In genomic region chr14:71373773-71374172, GRCh38 we compare ENCODE assay signal across 30 cellular contexts. TPM values are rescaled to one million over a fixed set of nuclear protein-coding genes. Genes with fewer than 3 reads are reported as not detected.
DNase-seq lines count a peak whose midpoint lies in the region; ATAC-seq, FAIRE-seq and TF ChIP-seq lines count a peak whose summit lies in the region.
"Had no signal": no experiment of that assay in that cellular context is flagged by ENCODE, and none has a peak within 500 bp of the region (broad histone marks: within the 10 kb centered on the region; RNA-seq: fewer than 3 reads in every experiment).

No MANE protein-coding gene starts in this region.

- H3K4me1 ChIP-seq in ACC112 (ENCODE audit: control insufficient read depth, insufficient read depth, low read length, unreplicated experiment) = peaks cover 30% of the 10 kb centered on the region
- peaks cover 14% of the 10 kb centered on the region for H3K4me1 ChIP-seq in Caco-2
- H3K4me1 ChIP-seq: psoas muscle had no signal

- H3K4me1 Mint-ChIP-seq in CD14-positive monocyte (peaks cover 34% of the 10 kb centered on the region), naive B cell (peaks cover 31 to 61% (median 43%) of the 10 kb centered on the region in 3 donors), Caco-2 (ENCODE audit: low read depth, unreplicated experiment) (peaks cover 9% of the 10 kb centered on the region)
- H3K4me1 Mint-ChIP-seq in activated T-helper 2 cell treated with anti-CD3 and anti-CD28 coated beads, Interferon-gamma antibody, Interleukin-2, Interleukin-4, amounts not matched to agents 10 μg/mL and 5 μg/mL and 100 μg/mL, durations not matched to agents 14 hours and 24 hours and 36 hours (ENCODE audit: low read depth) = peaks cover 38% of the 10 kb centered on the region

- no TSS peak for BruUV-seq in Caco-2 (replicated peaks; lab: Mats Ljungman, UMichigan)

- CTCF ChIA-PET in Caco-2 (lab: Charles Lee) = no interaction called here

- DNase-seq in CD14-positive monocyte (ENCODE audit: low spot score) (no peak), naive B cell (no peak), GM12891 (ENCODE audit: insufficient read length, low spot score) (no peak), left ventricle myocardium superior (no peak), Caco-2 (no peak)
- no peak for DNase-seq in activated T-helper 2 cell treated with anti-CD3 and anti-CD28 coated beads, Interferon-gamma antibody, Interleukin-2, Interleukin-4, amounts not matched to agents 10 μg/mL and 5 μg/mL and 100 μg/mL, durations not matched to agents 14 hours and 24 hours and 36 hours (ENCODE audit: low spot score)
- DNase-seq: activated CD4-positive, alpha-beta T cell treated with anti-CD3 and anti-CD28 coated beads, Interleukin-2, amount 10 ng/mL, durations not matched to agents 7 days and 5 days; activated naive CD4-positive, alpha-beta T cell treated with anti-CD3 and anti-CD28 coated beads, Interleukin-2, amount 10 ng/mL, durations not matched to agents 7 days and 5 days; aorta; Calu3; colonic mucosa; DMS79 treated with DMSO at 0.1 percent for 48 hours; effector CD8-positive, alpha-beta T cell; erythroblast; GDM1; glutamatergic neuron; left lung; NCI-H2107; NCI-H446; psoas muscle; sigmoid colon; stimulated activated CD4-positive, alpha-beta T cell treated with anti-CD3 and anti-CD28 coated beads, Interleukin-12 subunit alpha, Interleukin-12 subunit beta, amount 100 ng/mL, for 4 hours; stimulated activated CD4-positive, alpha-beta T cell treated with anti-CD3 and anti-CD28 coated beads, Interleukin-2, amount 100 ng/mL, for 48 hours; T1000; WERI-Rb-1 had no signal

- H3K79me2 ChIP-seq in ACC112 (ENCODE audit: control insufficient read depth, insufficient read depth, low read length, unreplicated experiment) = peaks cover 54% of the 10 kb centered on the region

- H3K27ac Mint-ChIP-seq in CD14-positive monocyte = peak overlapping the region in 6 of 7 donors; percentile 63 to 96 (median 84)
- H3K27ac Mint-ChIP-seq in activated T-helper 2 cell treated with anti-CD3 and anti-CD28 coated beads, Interferon-gamma antibody, Interleukin-2, Interleukin-4, amounts not matched to agents 10 μg/mL and 5 μg/mL and 100 μg/mL, durations not matched to agents 14 hours and 24 hours and 36 hours = peak overlapping the region; percentile 69
- peak overlapping the region in 5 of 6 donors; percentile 68 to 89 (median 76) for H3K27ac Mint-ChIP-seq in naive B cell
- H3K27ac Mint-ChIP-seq in Caco-2 (ENCODE audit: unreplicated experiment) = no peak overlapping the region
- H3K27ac Mint-ChIP-seq: activated CD4-positive, alpha-beta T cell treated with anti-CD3 and anti-CD28 coated beads, Interleukin-2, amount 10 ng/mL, durations not matched to agents 7 days and 5 days; activated naive CD4-positive, alpha-beta T cell treated with anti-CD3 and anti-CD28 coated beads, Interleukin-2, amount 10 ng/mL, durations not matched to agents 7 days and 5 days; type B pancreatic cell had no signal

- intact Hi-C loops in CD14-positive monocyte (cut with micrococcal nuclease) (loop anchor here in 1 of 2 donors (2.0 kb wide), 1 partner anchor 53 kb away; the partner anchor contains the start of gene SIPA1L1), left ventricle myocardium superior (cut with micrococcal nuclease) (no loop called here), Caco-2 (cut with micrococcal nuclease; ENCODE audit: unreplicated experiment) (loop anchor here (5.0 kb wide), 1 partner anchor 36 kb away; no protein-coding TSS in a partner anchor)
- intact Hi-C loops in activated T-helper 2 cell treated with anti-CD3 and anti-CD28 coated beads, Interferon-gamma antibody, Interleukin-2, Interleukin-4, amounts not matched to agents 10 μg/mL and 5 μg/mL and 100 μg/mL, durations not matched to agents 14 hours and 24 hours and 36 hours (cut with micrococcal nuclease) = loop anchor here (2.0 to 5.0 kb wide), 3 partner anchors 25 to 41 kb away; no protein-coding TSS in a partner anchor

- H2AFZ ChIP-seq in ACC112 (ENCODE audit: low read length, unreplicated experiment) = peak overlapping the region; percentile 48

- POLR2A ChIA-PET in Caco-2 (lab: Charles Lee) = no interaction called here

- peak overlapping the region; percentile 98 for H3K27ac ChIP-seq in ACC112 (ENCODE audit: low read depth, low read length)
- H3K27ac ChIP-seq: cardiac muscle cell, colonic mucosa, psoas muscle, SJSA1, WERI-Rb-1 had no signal

- H3K36me3 ChIP-seq in ACC112 (ENCODE audit: insufficient read depth, low read length) (no peaks in the 10 kb centered on the region), Caco-2 (ENCODE audit: control insufficient read depth, insufficient read depth, low read length) (no peaks in the 10 kb centered on the region)
- H3K36me3 ChIP-seq: cardiac muscle cell, colonic mucosa, left lung, sigmoid colon, SJSA1, WERI-Rb-1 had no signal

- no peak for FAIRE-seq in GM12891 (lab: Jason Lieb, UNC)

- H3K9me3 Mint-ChIP-seq in CD14-positive monocyte = peaks cover 5 to 13% (median 11%) of the 10 kb centered on the region in 7 donors
- H3K9me3 Mint-ChIP-seq in activated T-helper 2 cell treated with anti-CD3 and anti-CD28 coated beads, Interferon-gamma antibody, Interleukin-2, Interleukin-4, amounts not matched to agents 10 μg/mL and 5 μg/mL and 100 μg/mL, durations not matched to agents 14 hours and 24 hours and 36 hours = peaks cover 33% of the 10 kb centered on the region
- peaks cover 0 to 10% (median 0%) of the 10 kb centered on the region in 7 donors for H3K9me3 Mint-ChIP-seq in naive B cell
- peaks cover 13% of the 10 kb centered on the region for H3K9me3 Mint-ChIP-seq in Caco-2 (ENCODE audit: unreplicated experiment)

- H3K4me3 Mint-ChIP-seq in CD14-positive monocyte (no peak overlapping the region), naive B cell (peak overlapping the region in 2 of 8 donors; percentile 15 to 61), Caco-2 (ENCODE audit: unreplicated experiment) (no peak overlapping the region)
- no peak overlapping the region for H3K4me3 Mint-ChIP-seq in activated T-helper 2 cell treated with anti-CD3 and anti-CD28 coated beads, Interferon-gamma antibody, Interleukin-2, Interleukin-4, amounts not matched to agents 10 μg/mL and 5 μg/mL and 100 μg/mL, durations not matched to agents 14 hours and 24 hours and 36 hours (ENCODE audit: low read depth)
- H3K4me3 Mint-ChIP-seq: activated CD4-positive, alpha-beta T cell treated with anti-CD3 and anti-CD28 coated beads, Interleukin-2, amount 10 ng/mL, durations not matched to agents 7 days and 5 days; activated naive CD4-positive, alpha-beta T cell treated with anti-CD3 and anti-CD28 coated beads, Interleukin-2, amount 10 ng/mL, durations not matched to agents 7 days and 5 days; IgD-negative memory B cell; type B pancreatic cell had no signal

- H3K4me3 ChIP-seq in ACC112 (ENCODE audit: low read depth, low read length) = no peak overlapping the region
- H3K4me3 ChIP-seq in Caco-2 (ENCODE audit: low read depth, low read length) = no peak overlapping the region
- H3K4me3 ChIP-seq: cardiac muscle cell, colonic mucosa, left lung, psoas muscle, sigmoid colon, SJSA1 had no signal

- ATAC-seq in naive B cell (ENCODE audit: low read depth in 2 of 2) = no peak
- no peak for ATAC-seq in left ventricle myocardium superior
- ATAC-seq: left lung, psoas muscle had no signal

- no peaks in the 10 kb centered on the region for H3K27me3 ChIP-seq in ACC112 (ENCODE audit: insufficient read depth, low read length)
- no peaks in the 10 kb centered on the region for H3K27me3 ChIP-seq in Caco-2 (replicated peaks; ENCODE audit: control insufficient read depth, insufficient read depth, low read length)
- H3K27me3 ChIP-seq: cardiac muscle cell, colonic mucosa, left lung, sigmoid colon, SJSA1 had no signal

- TF ChIP-seq CTCF in CD14-positive monocyte (IDR thresholded peaks at IDR 0.05) (no peak), Caco-2 (IDR thresholded peaks at IDR 0.05; ENCODE audit: insufficient read depth in 1 of 2, low read depth in 1 of 2, low read length in 1 of 2, severe bottlenecking in 1 of 2, unreplicated experiment in 1 of 2) (no peak)

- H3K27me3 Mint-ChIP-seq in CD14-positive monocyte (ENCODE audit: low read depth in 3 of 3) (peaks cover 0 to under 1% (median 0%) of the 10 kb centered on the region in 3 donors), naive B cell (no peaks in the 10 kb centered on the region), Caco-2 (ENCODE audit: insufficient read depth, unreplicated experiment) (no peaks in the 10 kb centered on the region)
- no peaks in the 10 kb centered on the region for H3K27me3 Mint-ChIP-seq in activated T-helper 2 cell treated with anti-CD3 and anti-CD28 coated beads, Interferon-gamma antibody, Interleukin-2, Interleukin-4, amounts not matched to agents 10 μg/mL and 5 μg/mL and 100 μg/mL, durations not matched to agents 14 hours and 24 hours and 36 hours (ENCODE audit: low read depth)
- H3K27me3 Mint-ChIP-seq: activated CD4-positive, alpha-beta T cell treated with anti-CD3 and anti-CD28 coated beads, Interleukin-2, amount 10 ng/mL, durations not matched to agents 7 days and 5 days; activated naive CD4-positive, alpha-beta T cell treated with anti-CD3 and anti-CD28 coated beads, Interleukin-2, amount 10 ng/mL, durations not matched to agents 7 days and 5 days; IgD-negative memory B cell; type B pancreatic cell had no signal

- no peak for TF ChIP-seq POLR2A in GM12891 (IDR thresholded peaks at IDR 0.05; ENCODE audit: low read depth, low read length)

- H3K9me3 ChIP-seq in Caco-2 = peaks cover 17% of the 10 kb centered on the region
- H3K9me3 ChIP-seq: colonic mucosa, psoas muscle, sigmoid colon, SJSA1 had no signal

- H3K36me3 Mint-ChIP-seq in CD14-positive monocyte (peaks cover 17 to 21% of the 10 kb centered on the region in 2 donors), naive B cell (peaks cover 0 to 8% of the 10 kb centered on the region in 2 donors), Caco-2 (ENCODE audit: insufficient read depth, unreplicated experiment) (peaks cover 19% of the 10 kb centered on the region)
- peaks cover 57% of the 10 kb centered on the region for H3K36me3 Mint-ChIP-seq in activated T-helper 2 cell treated with anti-CD3 and anti-CD28 coated beads, Interferon-gamma antibody, Interleukin-2, Interleukin-4, amounts not matched to agents 10 μg/mL and 5 μg/mL and 100 μg/mL, durations not matched to agents 14 hours and 24 hours and 36 hours (ENCODE audit: low read depth)

TF ChIP-seq in GM12891, 5 proteins besides CTCF, POLR2A, EP300 and RAD21 (continues in another document):
- no peak for TF ChIP-seq PAX5 (IDR thresholded peaks at IDR 0.05; ENCODE audit: insufficient read depth, low read length, severe bottlenecking)
- TF ChIP-seq POU2F2 (IDR thresholded peaks at IDR 0.05; ENCODE audit: low read depth, low read length) = no peak
- TF ChIP-seq POLR2AphosphoS5 (IDR thresholded peaks at IDR 0.05; ENCODE audit: low read depth, low read length) = no peak
- TF ChIP-seq TAF1 (IDR thresholded peaks at IDR 0.05; ENCODE audit: low read depth, low read length) = no peak

RNA-seq across cellular contexts. Expression of gene SIPA1L1, which starts 53.5 kb away (rescaled TPM):
- 10 to 100 TPM; 15.6 to 24.5 TPM for polyA plus RNA-seq in CD14-positive monocyte
- 132 TPM in 2 replicates for total RNA-seq in activated T-helper 2 cell treated with anti-CD3 and anti-CD28 coated beads, Interferon-gamma antibody, Interleukin-2, Interleukin-4, amounts not matched to agents 10 μg/mL and 5 μg/mL and 100 μg/mL, durations not matched to agents 14 hours and 24 hours and 36 hours
- polyA plus RNA-seq in naive B cell (ENCODE audit: low read depth in 6 of 6) = 100 to 1,000 TPM in 1 of 6 donors, 10 to 100 TPM in 4, 1 to 10 TPM in 1; 8.3 to 106 (median 65.8) TPM
- 39.8 TPM for polyA plus RNA-seq in GM12891 (2012; ENCODE audit: low read depth, missing spikeins)
- 4.5 TPM for total RNA-seq in left ventricle myocardium superior
- total RNA-seq in Caco-2 (2022) = 75.0 and 77.8 TPM in 2 replicates

Comparison
In these comparisons a context has a peak if more than half of its experiments do, and no peak if none do; other contexts are left out.
1. RNA of gene SIPA1L1, which starts 53.5 kb away (total RNA-seq): 132 TPM in activated T-helper 2 cell treated with anti-CD3 and anti-CD28 coated beads, Interferon-gamma antibody, Interleukin-2, Interleukin-4, amounts not matched to agents 10 μg/mL and 5 μg/mL and 100 μg/mL, durations not matched to agents 14 hours and 24 hours and 36 hours and 75.0 to 77.8 TPM in Caco-2; 4.5 TPM in left ventricle myocardium superior (single experiment); every median in the first group is over 10 times any median in the second.